8 cellular contexts compared by ENCODE assay signal in genomic region chr21:31731112-31731801, GRCh38. TPM values are rescaled to one million over a fixed set of nuclear protein-coding genes. Genes with fewer than 3 reads are reported as not detected.
DNase-seq lines count a peak whose midpoint lies in the region; ATAC-seq and TF ChIP-seq lines count a peak whose summit lies in the region.

No MANE protein-coding gene starts in this region.

- in situ Hi-C loops in mammary epithelial cell (cut with MboI; ENCODE audit: low sequenced_read_pairs in 2 of 2) = no loop called here

- peaks cover 27% of the 10 kb centered on the region for H3K4me1 ChIP-seq in mammary epithelial cell (ENCODE audit: insufficient read depth, low read length)

- CTCF ChIA-PET in CD4-positive, alpha-beta T cell (lab: Charles Lee) = no interaction called here
- CTCF ChIA-PET in mammary epithelial cell (lab: Charles Lee; ENCODE audit: low non-redundant PET) = no interaction called here

- H3K27me3 Mint-ChIP-seq in CD4-positive, alpha-beta T cell = no peaks in the 10 kb centered on the region

- intact Hi-C loops in CD4-positive, alpha-beta T cell (cut with DNase I, micrococcal nuclease) = loop anchor here (1.0 to 10.0 kb wide), 5 partner anchors 16 to 656 kb away; partner anchors contain the start of genes MIS18A (in 1 of the 2) and SOD1 (in 1 of the 2)
- intact Hi-C loops in mammary epithelial cell (cut with micrococcal nuclease) = loop anchor here (5.0 kb wide), 1 partner anchor 379 kb away; no protein-coding TSS in a partner anchor

- H3K9me3 Mint-ChIP-seq in CD4-positive, alpha-beta T cell = no peaks in the 10 kb centered on the region

- DNase-seq in CD4-positive, alpha-beta T cell = peak; percentile 23 to 56 (median 44)
- peak; percentile 74 for DNase-seq in WERI-Rb-1
- DNase-seq in mammary epithelial cell = no peak
- DNase-seq in stimulated activated CD4-positive, alpha-beta T cell treated with anti-CD3 and anti-CD28 coated beads, Interleukin-2, amount 100 ng/mL, for 4 hours (ENCODE audit: low read depth) = peak; percentile 41
- no peak for DNase-seq in GOT3 (lab: John Stamatoyannopoulos, UW)

- no peaks in the 10 kb centered on the region for H3K9me3 ChIP-seq in CD4-positive, alpha-beta T cell (ENCODE audit: control insufficient read depth, low read length)
- H3K9me3 ChIP-seq in WERI-Rb-1 (ENCODE audit: severe bottlenecking) = no peaks in the 10 kb centered on the region
- H3K9me3 ChIP-seq in mammary epithelial cell (replicated peaks; ENCODE audit: insufficient read depth, low read length) = no peaks in the 10 kb centered on the region

- 15% methylated on average over 8 of the region's 74 CpGs for WGBS in mammary epithelial cell (ENCODE audit: low coverage, missing lambda C conversion rate)

- no peaks in the 10 kb centered on the region for H3K27me3 ChIP-seq in CD4-positive, alpha-beta T cell (ENCODE audit: control insufficient read depth, insufficient read depth, low read length)
- H3K27me3 ChIP-seq in WERI-Rb-1 (ENCODE audit: insufficient read depth, low read depth, severe bottlenecking) = no peaks in the 10 kb centered on the region
- H3K27me3 ChIP-seq in mammary epithelial cell (ENCODE audit: insufficient read depth, low read length) = no peaks in the 10 kb centered on the region
- H3K27me3 ChIP-seq in layer of hippocampus (ENCODE audit: control insufficient read depth, insufficient read depth, low read length) = no peaks in the 10 kb centered on the region

- no peaks in the 10 kb centered on the region for H3K4me1 Mint-ChIP-seq in CD4-positive, alpha-beta T cell (ENCODE audit: low read depth)

- H3K79me2 ChIP-seq in mammary epithelial cell (ENCODE audit: insufficient read depth, low read length) = peaks cover 60% of the 10 kb centered on the region

- peak overlapping the region; percentile 97 for H3K4me3 Mint-ChIP-seq in CD4-positive, alpha-beta T cell

- peak overlapping the region; percentile 64 for H3K4me3 ChIP-seq in WERI-Rb-1 (ENCODE audit: low read depth, low read length)
- peak overlapping the region; percentile 81 to 94 (median 84) for H3K4me3 ChIP-seq in mammary epithelial cell (replicated peaks in 1 of 3; ENCODE audit: insufficient read depth in 1 of 3, low read depth in 2 of 3, low read length in 3 of 3)

- peaks cover 9% of the 10 kb centered on the region for H4K20me1 ChIP-seq in mammary epithelial cell (ENCODE audit: insufficient read depth, low read length)

- POLR2A ChIA-PET in CD4-positive, alpha-beta T cell (lab: Charles Lee) = interaction anchor here (1.0 kb wide), 1 partner anchor 22 kb away, joined by 3 read pairs; no protein-coding TSS in a partner anchor

- no TSS peak for BruUV-seq in mammary epithelial cell (replicated peaks; lab: Mats Ljungman, UMichigan)

- H2AFZ ChIP-seq in mammary epithelial cell (ENCODE audit: low read depth, low read length) = peak overlapping the region; percentile 83

- no peak overlapping the region for H3K27ac Mint-ChIP-seq in CD4-positive, alpha-beta T cell

- H3K9ac ChIP-seq in mammary epithelial cell (ENCODE audit: insufficient read depth, low read length) = peak overlapping the region; percentile 89

- peaks cover 5% of the 10 kb centered on the region for H3K36me3 Mint-ChIP-seq in CD4-positive, alpha-beta T cell (ENCODE audit: low read depth)

- H3K36me3 ChIP-seq in WERI-Rb-1 = peaks cover 47% of the 10 kb centered on the region
- no peaks in the 10 kb centered on the region for H3K36me3 ChIP-seq in mammary epithelial cell (ENCODE audit: insufficient read depth, low read length)

- no peak for TF ChIP-seq CTCF in CD4-positive, alpha-beta T cell (IDR thresholded peaks at IDR 0.05)
- peak; percentile 20; the same call in 1 of the 2 replicates for TF ChIP-seq CTCF in WERI-Rb-1 (IDR thresholded peaks at IDR 0.05; ENCODE audit: low read depth, low read length)
- TF ChIP-seq CTCF in mammary epithelial cell (conservative IDR thresholded peaks at IDR 0.05 in 1 of 2, IDR thresholded peaks at IDR 0.05 in 1 of 2; ENCODE audit: extremely low read depth in 1 of 2, insufficient read depth in 1 of 2, low read depth in 1 of 2, low read length in 2 of 2) = no peak

- peak; percentile 39 for ATAC-seq in CD4-positive, alpha-beta T cell (ENCODE audit: poor library complexity)
- ATAC-seq in GM19455 (IDR thresholded peaks at IDR 0.05; ENCODE audit: unreplicated experiment) (peak; percentile 24), HG03575 (IDR thresholded peaks at IDR 0.05; ENCODE audit: extremely low read depth, insufficient number of reproducible peaks, low FRiP score, unreplicated experiment) (peak; percentile 4)

- H3K4me2 ChIP-seq in mammary epithelial cell (ENCODE audit: insufficient read depth, low read depth, low read length) = peak overlapping the region; percentile 87

- peak overlapping the region; percentile 82 for H3K27ac ChIP-seq in CD4-positive, alpha-beta T cell (ENCODE audit: low read depth, low read length)
- H3K27ac ChIP-seq in WERI-Rb-1 = peak overlapping the region; percentile 100
- H3K27ac ChIP-seq in mammary epithelial cell (ENCODE audit: insufficient read depth, low read depth, low read length) = peak overlapping the region; percentile 76
- H3K27ac ChIP-seq in layer of hippocampus (ENCODE audit: low read depth, low read length) = peak overlapping the region; percentile 89

- dilution Hi-C loops in mammary epithelial cell (cut with HindIII; ENCODE audit: low sequenced_read_pairs) = no loop called here

RNA-seq across cellular contexts. Expression of gene SCAF4, which starts 0.7 kb away (rescaled TPM):
- 10 to 100 TPM; 56.1 to 57.8 TPM for total RNA-seq in CD4-positive, alpha-beta T cell
- 10 to 100 TPM in 1 of 2 donors, 1 to 10 TPM in 1; 9.5 to 34.8 TPM for total RNA-seq in mammary epithelial cell
- 9.6 TPM for polyA plus RNA-seq in mammary epithelial cell
- polyA minus RNA-seq in mammary epithelial cell = 29.8 TPM

Comparison
In these comparisons a context has a peak if more than half of its experiments do, and no peak if none do; other contexts are left out.
1. DNase-seq: peak in CD4-positive, alpha-beta T cell (10 of 10), WERI-Rb-1 (single experiment) and stimulated activated CD4-positive, alpha-beta T cell treated with anti-CD3 and anti-CD28 coated beads, Interleukin-2, amount 100 ng/mL, for 4 hours (single experiment); none in mammary epithelial cell (single experiment) and GOT3 (single experiment).
2. Peak in every context shown above with its lines, with median percentiles within 50 percentile points of each other: ATAC-seq and H3K27ac ChIP-seq.